In the genomic region with DNA sequence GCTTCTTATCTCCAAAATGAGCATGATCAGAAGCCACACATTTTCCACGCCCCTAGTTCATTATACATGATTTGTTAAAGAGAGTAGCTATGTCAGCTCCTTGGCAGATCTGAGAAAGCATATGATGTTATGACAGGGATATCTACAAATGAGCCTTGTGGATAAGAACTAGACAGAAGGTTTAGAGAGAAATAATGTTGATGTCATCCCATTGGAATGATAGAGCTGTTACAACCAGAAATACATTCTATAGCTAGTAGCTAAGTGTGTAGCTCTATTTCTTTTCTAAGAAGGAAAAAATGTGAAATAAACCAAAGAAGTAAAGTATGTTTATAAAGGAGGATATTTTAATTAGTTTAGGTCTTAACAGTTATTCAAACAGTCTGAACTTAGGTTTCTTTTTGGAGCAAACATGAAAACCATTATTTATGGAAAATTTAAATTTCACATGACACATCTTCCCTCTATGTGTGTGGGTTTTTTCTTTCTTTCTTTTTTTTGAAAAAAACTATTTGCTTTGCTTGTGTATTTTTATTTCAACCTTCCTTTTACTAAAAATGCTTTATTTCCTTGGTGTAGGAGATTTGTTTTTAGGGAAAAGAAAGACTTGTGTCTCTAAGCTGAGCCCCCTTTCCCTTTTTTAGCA, we compare ENCODE assay signal across 8 cellular contexts.
DNase-seq lines count a peak whose midpoint lies in the region; ATAC-seq and TF ChIP-seq lines count a peak whose summit lies in the region.

No MANE protein-coding gene starts in this region.

- POLR2A ChIA-PET in PC-9 (lab: Charles Lee; ENCODE audit: unreplicated experiment): interaction anchor here (0.6 kb wide), 1 partner anchor 178 kb away, joined by 3 read pairs; no protein-coding TSS in a partner anchor

- no peaks in the 10 kb centered on the region for H3K9me3 Mint-ChIP-seq in nephron

- H3F3A ChIP-seq in PC-9 (ENCODE audit: insufficient read depth, low read depth): peaks cover 76% of the 10 kb centered on the region

- DNase-seq in COLO829 (ENCODE audit: low spot score): peak; percentile 19
- DNase-seq in PC-9: peak in 1 of 2 experiments; percentile 49
- peak; percentile 79 for DNase-seq in epithelial cell of esophagus (ENCODE audit: low read depth)
- DNase-seq in caudate nucleus (lab: John Stamatoyannopoulos, UW): no peak
- DNase-seq in iPS-NIHi11 (ENCODE audit: low spot score): no peak

- CTCF ChIA-PET in PC-9 (lab: Charles Lee): interaction anchor here (0.5 kb wide), 1 partner anchor 416 kb away, joined by 3 read pairs; no protein-coding TSS in a partner anchor

- peak overlapping the region; percentile 71 to 88 (median 82) for H3K27ac Mint-ChIP-seq in nephron

- no peaks in the 10 kb centered on the region for H3K27me3 Mint-ChIP-seq in nephron (ENCODE audit: low read depth)

- no TSS peak for BruUV-seq in PC-9 (replicated peaks; lab: Mats Ljungman, UMichigan)

- H3K9me3 ChIP-seq in PC-9 (ENCODE audit: insufficient read depth, low read depth): no peaks in the 10 kb centered on the region

- H3K27ac ChIP-seq in PC-9 (peak overlapping the region; percentile 24), caudate nucleus (ENCODE audit: low read depth, low read length) (no peak overlapping the region)

- H3K4me3 ChIP-seq in PC-9: no peak overlapping the region
- no peak overlapping the region for H3K4me3 ChIP-seq in epithelial cell of esophagus (ENCODE audit: low read length)

- intact Hi-C loops in PC-9 (cut with micrococcal nuclease; ENCODE audit: unreplicated experiment): no loop called here

- H3K36me3 Mint-ChIP-seq in nephron (ENCODE audit: low read depth): peaks cover 44% of the 10 kb centered on the region

- H3K36me3 ChIP-seq in PC-9 (ENCODE audit: low read depth): peaks cover 73% of the 10 kb centered on the region

- H2AFZ ChIP-seq in PC-9: no peak overlapping the region

- peaks cover 44% of the 10 kb centered on the region for H3K4me1 Mint-ChIP-seq in nephron

- peaks cover 96% of the 10 kb centered on the region for H3K79me2 ChIP-seq in PC-9 (ENCODE audit: low read depth)

- TF ChIP-seq CTCF in PC-9 (conservative IDR thresholded peaks at IDR 0.05) (no peak), epithelial cell of esophagus (IDR thresholded peaks at IDR 0.05; ENCODE audit: insufficient read depth, low read depth, low read length, missing control alignments) (no peak), nephron (IDR thresholded peaks at IDR 0.05; ENCODE audit: unreplicated experiment in 3 of 3) (no peak)

- no peak overlapping the region for H3K4me2 ChIP-seq in PC-9

- H3K4me3 Mint-ChIP-seq in nephron: no peak overlapping the region

- ATAC-seq in GM18511 (IDR thresholded peaks at IDR 0.05; ENCODE audit: unreplicated experiment) (no peak), GM18502 (IDR thresholded peaks at IDR 0.05; ENCODE audit: poor library complexity, unreplicated experiment) (no peak)

- H3K9me2 ChIP-seq in PC-9 (ENCODE audit: insufficient read depth): no peaks in the 10 kb centered on the region

- H3K4me1 ChIP-seq in PC-9 (replicated peaks; ENCODE audit: insufficient read depth): peaks cover 45% of the 10 kb centered on the region

- peaks cover 24% of the 10 kb centered on the region for H4K20me1 ChIP-seq in PC-9 (ENCODE audit: insufficient read depth)

- no peaks in the 10 kb centered on the region for H3K27me3 ChIP-seq in PC-9 (ENCODE audit: insufficient read depth, low read depth)

Comparison
In these comparisons a context has a peak if more than half of its experiments do, and no peak if none do; other contexts are left out.
1. DNase-seq: peak in COLO829 (single experiment) and epithelial cell of esophagus (single experiment); none in caudate nucleus (0 of 61) and iPS-NIHi11 (single experiment).